ENCODE assay signal across 22 cellular contexts in the genomic region with DNA sequence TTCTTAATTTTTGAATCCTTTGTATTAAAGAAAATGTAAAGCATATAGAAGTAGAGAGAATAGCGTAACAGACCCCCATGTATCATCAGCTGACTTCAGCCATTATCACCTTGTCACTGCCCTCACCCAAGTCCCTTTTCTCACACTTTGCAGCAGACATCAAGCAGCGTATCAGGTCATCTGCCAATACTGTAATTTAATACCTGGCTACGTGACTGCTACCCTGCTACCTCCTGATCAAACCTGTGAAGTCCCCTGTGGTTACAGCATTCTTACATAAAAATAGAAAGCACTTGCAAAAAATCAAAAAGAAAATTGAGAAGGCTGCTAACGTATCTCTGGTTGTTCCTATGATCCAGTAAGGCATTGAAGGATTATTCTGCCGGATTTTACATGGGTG.
A peak's percentile ranks its signal among the peaks of the same experiment; 100 is the strongest.
DNase-seq lines count a peak whose midpoint lies in the region; ATAC-seq, FAIRE-seq and TF ChIP-seq lines count a peak whose summit lies in the region.
"Had no signal": no experiment of that assay in that cellular context is flagged by ENCODE, and none has a peak within 500 bp of the region (broad histone marks: within the 10 kb centered on the region; RNA-seq: fewer than 3 reads in every experiment).

No MANE protein-coding gene starts in this region.

- H3K79me2 ChIP-seq in parathyroid adenoma = no peaks in the 10 kb centered on the region

- no peaks in the 10 kb centered on the region for H3K36me3 ChIP-seq in HUES48 (ENCODE audit: control insufficient read depth, insufficient read depth, low read length)
- no peaks in the 10 kb centered on the region for H3K36me3 ChIP-seq in bronchial epithelial cell (ENCODE audit: control insufficient read depth, insufficient read depth, low read length)
- no peaks in the 10 kb centered on the region for H3K36me3 ChIP-seq in parathyroid adenoma (ENCODE audit: control insufficient read depth, insufficient read depth, low read length)
- H3K36me3 ChIP-seq: Peyer's patch had no signal

- no peak overlapping the region for H3K9ac ChIP-seq in HUES48 (ENCODE audit: low read depth, low read length)
- no peak overlapping the region for H3K9ac ChIP-seq in parathyroid adenoma
- H3K9ac ChIP-seq: BLaER1, GM23248 had no signal

- H2AFZ ChIP-seq in parathyroid adenoma = peak overlapping the region; percentile 3
- H2AFZ ChIP-seq: GM23248 had no signal

- no peak for FAIRE-seq in bronchial epithelial cell (lab: Jason Lieb, UNC)

- H3K4me1 ChIP-seq in HUES48 (ENCODE audit: control insufficient read depth, insufficient read depth, low read length) (peaks cover 25% of the 10 kb centered on the region), parathyroid adenoma (peaks cover 3% of the 10 kb centered on the region)

- H3K27ac ChIP-seq in HUES48 (ENCODE audit: low read depth, low read length) = peak overlapping the region; percentile 10
- H3K27ac ChIP-seq in parathyroid adenoma = no peak overlapping the region
- H3K27ac ChIP-seq: BLaER1, GM23248, Peyer's patch had no signal

- no peak for ATAC-seq in activated CD4-positive, CD25-positive, alpha-beta regulatory T cell treated with anti-CD3 and anti-CD28 coated beads, Interleukin-2, amount 50 U/mL, for 24 hours
- no peak for ATAC-seq in HG02981 (IDR thresholded peaks at IDR 0.05; ENCODE audit: unreplicated experiment)
- ATAC-seq: HCT116, SK-N-SH treated with all-trans-retinoic acid at 6 μM for 48 hours had no signal

- no peaks in the 10 kb centered on the region for H3K27me3 ChIP-seq in HUES48 (ENCODE audit: control insufficient read depth, insufficient read depth, low read length)
- no peaks in the 10 kb centered on the region for H3K27me3 ChIP-seq in bronchial epithelial cell (ENCODE audit: control insufficient read depth, insufficient read depth, low read length)
- H3K27me3 ChIP-seq in parathyroid adenoma (ENCODE audit: control insufficient read depth, insufficient read depth, low read length) = no peaks in the 10 kb centered on the region
- H3K27me3 ChIP-seq: BLaER1, Peyer's patch had no signal

- no peak overlapping the region for H3K4me2 ChIP-seq in parathyroid adenoma (ENCODE audit: low read length)
- H3K4me2 ChIP-seq: BLaER1 had no signal

- DNase-seq in NCI-H146 treated with DMSO at 0.1 percent for 48 hours (lab: John Stamatoyannopoulos, UW; ENCODE audit: unreplicated experiment) = peak; percentile 8
- peak; percentile 8 for DNase-seq in bronchial epithelial cell (ENCODE audit: low read depth)
- DNase-seq in KBM-7 = no peak
- DNase-seq: CD4-positive, alpha-beta T cell; COR-L47; DMS79; GM23248; MM.1S; NCI-H1092; NCI-H1436; NCI-H2029 treated with DMSO at 0.1 percent for 48 hours; NCI-H2171 treated with DMSO at 0.1 percent for 48 hours; NCI-H446; NCI-H69; Peyer's patch had no signal

- TF ChIP-seq CTCF in bronchial epithelial cell (IDR thresholded peaks at IDR 0.05; ENCODE audit: insufficient read depth, low read length, severe bottlenecking) (no peak), parathyroid adenoma (IDR thresholded peaks at IDR 0.05) (no peak)

- H3K9me3 ChIP-seq in HUES48 (ENCODE audit: control insufficient read depth, insufficient read depth, low read length) = no peaks in the 10 kb centered on the region
- H3K9me3 ChIP-seq in parathyroid adenoma (ENCODE audit: control insufficient read depth, low read length) = no peaks in the 10 kb centered on the region
- H3K9me3 ChIP-seq: BLaER1, Peyer's patch had no signal

- H3K4me3 ChIP-seq in HUES48 (ENCODE audit: low read depth, low read length) (no peak overlapping the region), bronchial epithelial cell (ENCODE audit: low read depth, low read length) (no peak overlapping the region), parathyroid adenoma (ENCODE audit: low read depth, low read length) (no peak overlapping the region)
- H3K4me3 ChIP-seq: BLaER1, GM23248, Peyer's patch had no signal

- in situ Hi-C loops in KBM-7 (cut with MboI; ENCODE audit: low pct_unique_long_range_greater_than_20kb, low sequenced_read_pairs) = loop anchor here (25.0 kb wide), 1 partner anchor 513 kb away; no protein-coding TSS in a partner anchor
